In the genomic region with DNA sequence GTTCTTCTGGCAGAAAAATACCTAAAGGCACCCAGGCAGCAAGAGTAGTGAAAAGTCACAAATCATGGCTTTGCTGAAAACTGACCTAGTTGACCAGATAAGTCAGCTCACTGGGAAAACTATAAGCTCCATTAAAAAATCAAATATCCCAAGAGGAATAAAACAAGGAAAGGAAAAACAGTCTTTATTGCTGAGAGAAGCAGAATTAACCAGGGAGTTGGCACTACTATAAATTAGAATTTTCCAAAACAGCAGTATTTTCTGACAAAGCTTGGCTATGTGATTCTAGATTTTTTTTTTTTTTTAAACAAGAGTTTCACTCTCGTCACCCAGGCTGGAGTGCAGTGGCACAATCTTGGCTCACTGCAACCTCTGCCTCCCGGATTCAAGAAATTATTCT, we compare ENCODE assay signal across 40 cellular contexts. TPM values are rescaled to one million over a fixed set of nuclear protein-coding genes. Genes with fewer than 3 reads are reported as not detected.
"Had no signal": no experiment of that assay in that cellular context is flagged by ENCODE, and none has a peak within 500 bp of the region (broad histone marks: within the 10 kb centered on the region; RNA-seq: fewer than 3 reads in every experiment).

No MANE protein-coding gene starts in this region.

- H3K36me3 ChIP-seq: MG63 had no signal

- H3K9me3 ChIP-seq: MG63 had no signal

- H3K27me3 ChIP-seq: MG63 had no signal

- H3K4me3 ChIP-seq: MG63 had no signal

- DNase-seq: Kasumi-1, MG63, MM.1S, MV-4-11, NCI-H1048, NCI-H1092, NCI-H1092 treated with DMSO at 0.1 percent for 48 hours, NCI-H1105, NCI-H1105 treated with DMSO at 0.1 percent for 48 hours, NCI-H1417, NCI-H1417 treated with DMSO at 0.1 percent for 48 hours, NCI-H1436, NCI-H1436 treated with DMSO at 0.1 percent for 48 hours, NCI-H146, NCI-H1694, NCI-H1694 treated with DMSO at 0.1 percent for 48 hours, NCI-H187, NCI-H187 treated with DMSO at 0.1 percent for 48 hours, NCI-H1930, NCI-H2029, NCI-H2029 treated with DMSO at 0.1 percent for 48 hours, NCI-H2081, NCI-H2081 treated with DMSO at 0.1 percent for 48 hours, NCI-H2107, NCI-H2171, NCI-H2171 treated with DMSO at 0.1 percent for 48 hours, NCI-H2227 treated with DMSO at 0.1 percent for 48 hours, NCI-H226, NCI-H345, NCI-H446, NCI-H446 treated with DMSO at 0.1 percent for 48 hours, NCI-H510A, NCI-H510A treated with DMSO at 0.1 percent for 48 hours, NCI-H524, NCI-H524 treated with DMSO at 0.1 percent for 48 hours, NCI-H526 had no signal

RNA-seq across cellular contexts. Expression of a gene that starts 12.6 kb away (rescaled TPM):
- total RNA-seq: LHCN-M2, M059J, MCF 10A, NCI-H460 had no signal
